In the genomic region with DNA sequence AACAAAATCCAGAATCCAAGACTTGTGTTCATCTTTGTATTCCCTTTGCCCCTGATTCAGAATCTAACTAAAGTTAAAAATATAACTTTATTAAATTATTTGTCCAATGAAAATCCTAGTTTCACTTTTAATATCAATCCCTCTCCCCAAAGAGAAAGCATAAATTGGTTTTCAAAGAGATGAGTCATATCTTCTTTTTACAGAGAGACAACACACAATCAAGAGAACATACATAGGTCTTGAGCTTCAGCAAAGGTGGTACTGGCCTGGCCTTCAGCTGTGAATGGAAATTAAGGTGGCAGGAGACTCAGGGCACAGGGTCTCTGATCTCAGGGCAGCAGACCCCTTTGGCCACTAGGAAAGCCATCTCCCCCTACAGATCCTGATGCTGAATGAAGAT, we compare ENCODE assay signal across 21 cellular contexts. TPM values are rescaled to one million over a fixed set of nuclear protein-coding genes. Genes with fewer than 3 reads are reported as not detected.
"Had no signal": no experiment of that assay in that cellular context is flagged by ENCODE, and none has a peak within 500 bp of the region (broad histone marks: within the 10 kb centered on the region; RNA-seq: fewer than 3 reads in every experiment).

No MANE protein-coding gene starts in this region.

- H3K27me3 ChIP-seq: vagina had no signal

- H3K4me3 Mint-ChIP-seq: activated naive CD8-positive, alpha-beta T cell; activated T-helper 1 cell treated with anti-CD3 and anti-CD28 coated beads, Interleukin-12 subunit alpha, Interleukin-12 subunit beta, Interleukin-2, Interleukin-4 antibody, amounts not matched to agents 30 ng/mL and 10 ng/mL and 1 ng/mL, durations not matched to agents 14 hours and 24 hours and 36 hours; natural killer cell treated with Interleukin-12 subunit alpha and Interleukin-12 subunit beta and Interleukin-15 and Interleukin-18, amount 100 ng/mL, for 72 hours; stimulated activated effector memory CD8-positive, alpha-beta T cell treated with anti-CD3 and anti-CD28 coated beads, Interleukin-12 subunit alpha, Interleukin-12 subunit beta, amount 100 ng/mL, for 72 hours had no signal

- H3K36me3 Mint-ChIP-seq: activated naive CD8-positive, alpha-beta T cell; natural killer cell treated with Interleukin-12 subunit alpha and Interleukin-12 subunit beta and Interleukin-15 and Interleukin-18, amount 100 ng/mL, for 72 hours; stimulated activated effector memory CD8-positive, alpha-beta T cell treated with anti-CD3 and anti-CD28 coated beads, Interleukin-12 subunit alpha, Interleukin-12 subunit beta, amount 100 ng/mL, for 72 hours had no signal

- H3K9me3 ChIP-seq: gastrocnemius medialis, heart left ventricle, stomach, vagina had no signal

- H3K9me3 Mint-ChIP-seq: activated T-helper 1 cell treated with anti-CD3 and anti-CD28 coated beads, Interleukin-12 subunit alpha, Interleukin-12 subunit beta, Interleukin-2, Interleukin-4 antibody, amounts not matched to agents 30 ng/mL and 10 ng/mL and 1 ng/mL, durations not matched to agents 14 hours and 24 hours and 36 hours; natural killer cell treated with Interleukin-12 subunit alpha and Interleukin-12 subunit beta and Interleukin-15 and Interleukin-18, amount 100 ng/mL, for 72 hours; stimulated activated effector memory CD8-positive, alpha-beta T cell treated with anti-CD3 and anti-CD28 coated beads, Interleukin-12 subunit alpha, Interleukin-12 subunit beta, amount 100 ng/mL, for 72 hours had no signal

- H3K4me3 ChIP-seq: gastrocnemius medialis, heart left ventricle, lung, smooth muscle cell, stomach, vagina had no signal

- H3K4me1 ChIP-seq: parathyroid adenoma had no signal

- H3K27ac Mint-ChIP-seq: activated naive CD8-positive, alpha-beta T cell; activated T-helper 1 cell treated with anti-CD3 and anti-CD28 coated beads, Interleukin-12 subunit alpha, Interleukin-12 subunit beta, Interleukin-2, Interleukin-4 antibody, amounts not matched to agents 30 ng/mL and 10 ng/mL and 1 ng/mL, durations not matched to agents 14 hours and 24 hours and 36 hours; natural killer cell treated with Interleukin-12 subunit alpha and Interleukin-12 subunit beta and Interleukin-15 and Interleukin-18, amount 100 ng/mL, for 72 hours; stimulated activated effector memory CD8-positive, alpha-beta T cell treated with anti-CD3 and anti-CD28 coated beads, Interleukin-12 subunit alpha, Interleukin-12 subunit beta, amount 100 ng/mL, for 72 hours had no signal

- H3K27ac ChIP-seq: gastrocnemius medialis, heart left ventricle, parathyroid adenoma, stomach, vagina had no signal

- DNase-seq: activated CD4-positive, alpha-beta T cell treated with anti-CD3 and anti-CD28 coated beads for 4 hours; activated CD8-positive, alpha-beta memory T cell treated with anti-CD3 and anti-CD28 coated beads for 24 hours; activated CD8-positive, alpha-beta memory T cell treated with anti-CD3 and anti-CD28 coated beads, Interleukin-2, amount 50 U/mL, for 48 hours; effector CD4-positive, alpha-beta T cell; gastrocnemius medialis; heart left ventricle; kidney; stimulated activated CD4-positive, alpha-beta T cell treated with anti-CD3 and anti-CD28 coated beads, Interleukin-4, amount 100 ng/mL, for 24 hours; stomach; trophoblast cell had no signal

- H3K36me3 ChIP-seq: gastrocnemius medialis, heart left ventricle, stomach, vagina had no signal

- ATAC-seq: gastrocnemius medialis; heart left ventricle; left lobe of liver; natural killer cell treated with Interleukin-12 subunit alpha and Interleukin-12 subunit beta and Interleukin-15 and Interleukin-18, amount 100 ng/mL, for 72 hours; sciatic nerve had no signal

RNA-seq across cellular contexts. Expression of gene ASCL1, which starts 4.3 kb away (rescaled TPM):
- total RNA-seq: bronchial epithelial cell; heart left ventricle; kidney; left lobe of liver; natural killer cell treated with Interleukin-12 subunit alpha and Interleukin-12 subunit beta and Interleukin-15 and Interleukin-18, amount 100 ng/mL, for 72 hours; sciatic nerve; smooth muscle cell; vagina had no signal
- polyA plus RNA-seq: heart left ventricle, smooth muscle cell had no signal

RNA-seq across cellular contexts. Expression of gene PAH, which starts 36.2 kb away (rescaled TPM):
- total RNA-seq: activated T-helper 1 cell treated with anti-CD3 and anti-CD28 coated beads, Interleukin-12 subunit alpha, Interleukin-12 subunit beta, Interleukin-2, Interleukin-4 antibody, amounts not matched to agents 30 ng/mL and 10 ng/mL and 1 ng/mL, durations not matched to agents 14 hours and 24 hours and 36 hours; bronchial epithelial cell; natural killer cell treated with Interleukin-12 subunit alpha and Interleukin-12 subunit beta and Interleukin-15 and Interleukin-18, amount 100 ng/mL, for 72 hours; sciatic nerve; smooth muscle cell; vagina had no signal
- polyA plus RNA-seq: smooth muscle cell had no signal
